ENCODE assay signal across 21 cellular contexts in the genomic region with DNA sequence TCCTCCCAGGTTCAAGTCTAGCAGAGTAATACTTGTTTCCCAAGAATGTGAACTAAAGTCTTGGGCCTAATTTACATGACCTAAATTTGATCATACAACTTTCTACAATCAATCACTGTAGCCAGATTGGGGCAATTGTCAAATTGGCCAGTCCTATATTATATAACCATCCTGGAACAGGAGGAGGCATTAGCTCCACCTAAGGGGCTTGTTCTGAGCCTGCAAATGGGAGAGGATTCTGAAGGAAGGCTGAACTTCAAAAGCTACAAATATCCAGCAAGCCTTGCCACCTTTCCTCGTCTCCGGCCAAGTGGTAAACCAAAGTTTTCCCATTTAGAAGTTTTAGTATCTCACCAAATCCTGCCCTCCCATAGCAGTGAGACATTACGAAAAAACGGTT.
DNase-seq lines count a peak whose midpoint lies in the region; ATAC-seq, FAIRE-seq and TF ChIP-seq lines count a peak whose summit lies in the region.
"Had no signal": no experiment of that assay in that cellular context is flagged by ENCODE, and none has a peak within 500 bp of the region (broad histone marks: within the 10 kb centered on the region; RNA-seq: fewer than 3 reads in every experiment).

No MANE protein-coding gene starts in this region.

- no peaks in the 10 kb centered on the region for H3K36me3 ChIP-seq in BJ (ENCODE audit: control insufficient read depth, insufficient read depth, low read length)
- H3K36me3 ChIP-seq in IMR-90 (ENCODE audit: control insufficient read depth, insufficient read depth, low read length) = no peaks in the 10 kb centered on the region
- H3K36me3 ChIP-seq in pancreas = no peaks in the 10 kb centered on the region
- H3K36me3 ChIP-seq: left lung, sigmoid colon had no signal

- no peak overlapping the region for H2AFZ ChIP-seq in IMR-90 (replicated peaks; ENCODE audit: low read length, poor library complexity)

- H3K9me1 ChIP-seq in IMR-90 (ENCODE audit: insufficient read depth, low read length) = no peaks in the 10 kb centered on the region

- no peak overlapping the region for H3K9ac ChIP-seq in IMR-90 (ENCODE audit: low read depth, low read length)

- FAIRE-seq in pancreas (lab: Jason Lieb, UNC) = no peak
- FAIRE-seq: endometrium, HTR-8/SVneo, urothelium cell line had no signal

- H3K56ac ChIP-seq in IMR-90 (ENCODE audit: extremely low read depth, insufficient read depth, low read length) = no peak overlapping the region

- H3K4me3 ChIP-seq in BJ (ENCODE audit: low read depth, low read length) (no peak overlapping the region), IMR-90 (ENCODE audit: insufficient read depth, low read depth, low read length) (no peak overlapping the region), pancreas (no peak overlapping the region)
- H3K4me3 ChIP-seq: left lung, sigmoid colon had no signal

- H3K23ac ChIP-seq in IMR-90 (ENCODE audit: low read depth, low read length) = no peak overlapping the region

- no peak overlapping the region for H3K4me3 Mint-ChIP-seq in WTC11
- no peak overlapping the region for H3K4me3 Mint-ChIP-seq in activated CD8-positive, alpha-beta T cell treated with anti-CD3 and anti-CD28 coated beads for 36 hours
- no peak overlapping the region for H3K4me3 Mint-ChIP-seq in activated naive CD4-positive, alpha-beta T cell treated with anti-CD3 and anti-CD28 coated beads, Interleukin-2, amount 10 ng/mL, durations not matched to agents 7 days and 5 days
- H3K4me3 Mint-ChIP-seq: HFFc6, natural killer cell had no signal

- no peaks in the 10 kb centered on the region for H3K27me3 ChIP-seq in BJ (ENCODE audit: control insufficient read depth, insufficient read depth, low read length)
- no peaks in the 10 kb centered on the region for H3K27me3 ChIP-seq in IMR-90 (ENCODE audit: control insufficient read depth, insufficient read depth, low read length)
- H3K27me3 ChIP-seq in pancreas = no peaks in the 10 kb centered on the region
- H3K27me3 ChIP-seq: left lung, sigmoid colon had no signal

- H4K20me1 ChIP-seq in IMR-90 (ENCODE audit: insufficient read depth, low read length) = no peaks in the 10 kb centered on the region

- ATAC-seq in IMR-90 (ENCODE audit: low read depth) = no peak
- ATAC-seq in WTC11 = peak; percentile 81
- ATAC-seq in activated CD8-positive, alpha-beta T cell treated with anti-CD3 and anti-CD28 coated beads for 36 hours = no peak
- ATAC-seq in pancreas = no peak
- ATAC-seq: left lung, natural killer cell had no signal

- no peaks in the 10 kb centered on the region for H3K27me3 Mint-ChIP-seq in WTC11 (ENCODE audit: low read depth)
- H3K27me3 Mint-ChIP-seq in activated CD8-positive, alpha-beta T cell treated with anti-CD3 and anti-CD28 coated beads for 36 hours = no peaks in the 10 kb centered on the region
- H3K27me3 Mint-ChIP-seq in activated naive CD4-positive, alpha-beta T cell treated with anti-CD3 and anti-CD28 coated beads, Interleukin-2, amount 10 ng/mL, durations not matched to agents 7 days and 5 days = no peaks in the 10 kb centered on the region
- H3K27me3 Mint-ChIP-seq: CD4-positive, CD25-positive, alpha-beta regulatory T cell had no signal

- no peak overlapping the region for H3K27ac ChIP-seq in IMR-90 (ENCODE audit: insufficient read depth, low read length)
- H3K27ac ChIP-seq in pancreas = no peak overlapping the region
- H3K27ac ChIP-seq: left lung, sigmoid colon had no signal

- no peak overlapping the region for H2BK15ac ChIP-seq in IMR-90 (ENCODE audit: low read depth, low read length)

- no peak overlapping the region for H3K4ac ChIP-seq in IMR-90 (ENCODE audit: low read depth, low read length)

- no TSS peak for BruUV-seq in IMR-90 (replicated peaks; lab: Mats Ljungman, UMichigan)

- H3K9me3 ChIP-seq in IMR-90 (ENCODE audit: control insufficient read depth, insufficient read depth, low read length) = no peaks in the 10 kb centered on the region; the same call in 1 of the 2 replicates
- no peaks in the 10 kb centered on the region for H3K9me3 ChIP-seq in pancreas
- H3K9me3 ChIP-seq: left lung, sigmoid colon had no signal

- TF ChIP-seq CTCF in BJ (IDR thresholded peaks at IDR 0.05; ENCODE audit: insufficient read depth, low read depth, low read length) = peak; percentile 18; the same call in 1 of the 2 replicates
- 0 out of 2 replicates have a peak, but pooled peaks have one; percentile 16 for TF ChIP-seq CTCF in IMR-90 (conservative IDR thresholded peaks at IDR 0.05; ENCODE audit: low read depth, low read length)
- no peak for TF ChIP-seq CTCF in WTC11 (IDR thresholded peaks at IDR 0.05)
- no peak for TF ChIP-seq CTCF in activated CD8-positive, alpha-beta T cell treated with anti-CD3 and anti-CD28 coated beads for 36 hours (IDR thresholded peaks at IDR 0.05)
- TF ChIP-seq CTCF in pancreas (IDR thresholded peaks at IDR 0.05) = no peak

- no CpG with 5 or more reads among the region's 4 CpGs for WGBS in IMR-90 (ENCODE audit: extremely low coverage in 2 of 2, insufficient read length in 1 of 2), 2 experiments
- WGBS in pancreas, 2 donors = 70 to 84% methylated on average over 4 of the region's 4 CpGs

- H2BK120ac ChIP-seq in IMR-90 (ENCODE audit: low read depth, low read length) = no peak overlapping the region

- H2AK5ac ChIP-seq in IMR-90 (ENCODE audit: low read depth, low read length) = no peak overlapping the region

- DNase-seq in BJ (ENCODE audit: low read depth) (no peak), IMR-90 (peak; percentile 4), WTC11 (ENCODE audit: low spot score) (peak; percentile 22), kidney tubule cell (ENCODE audit: low spot score) (peak; percentile 13), pancreas (no peak), NOMO-1 treated with DMSO at 0.1 percent for 48 hours (lab: John Stamatoyannopoulos, UW; ENCODE audit: unreplicated experiment) (no peak)
- no peak for DNase-seq in activated CD8-positive, alpha-beta T cell treated with anti-CD3 and anti-CD28 coated beads for 36 hours
- DNase-seq in activated naive CD4-positive, alpha-beta T cell treated with anti-CD3 and anti-CD28 coated beads, Interleukin-2, amount 10 ng/mL, durations not matched to agents 7 days and 5 days = no peak
- DNase-seq: activated gamma-delta T cell treated with Interleukin-2 at 50 U/mL for 16 hours; CD4-positive, CD25-positive, alpha-beta regulatory T cell; HFFc6; left lung; natural killer cell; NCI-H1417 treated with DMSO at 0.1 percent for 48 hours; NCI-H510A; Right ventricle myocardium superior; sigmoid colon; stimulated activated naive CD4-positive, alpha-beta T cell treated with Interleukin-2 at 50 U/mL for 16 hours had no signal

- no peak overlapping the region for H2BK5ac ChIP-seq in IMR-90 (ENCODE audit: low read depth, low read length, poor library complexity, severe bottlenecking)

- H4K91ac ChIP-seq in IMR-90 (ENCODE audit: insufficient read depth, low read depth, low read length) = no peak overlapping the region

- no peaks in the 10 kb centered on the region for H3K36me3 Mint-ChIP-seq in WTC11
- no peaks in the 10 kb centered on the region for H3K36me3 Mint-ChIP-seq in activated CD8-positive, alpha-beta T cell treated with anti-CD3 and anti-CD28 coated beads for 36 hours (ENCODE audit: low read depth)
- H3K36me3 Mint-ChIP-seq in activated naive CD4-positive, alpha-beta T cell treated with anti-CD3 and anti-CD28 coated beads, Interleukin-2, amount 10 ng/mL, durations not matched to agents 7 days and 5 days = no peaks in the 10 kb centered on the region
- H3K36me3 Mint-ChIP-seq: CD4-positive, CD25-positive, alpha-beta regulatory T cell; natural killer cell had no signal

- no peak overlapping the region for H4K8ac ChIP-seq in IMR-90 (ENCODE audit: low read depth in 2 of 2, low read length in 2 of 2)

- no peak overlapping the region for H3K18ac ChIP-seq in IMR-90 (ENCODE audit: low read depth, low read length)

- H3K14ac ChIP-seq in IMR-90 (replicated peaks; ENCODE audit: low read depth, low read length) = no peak overlapping the region

- H3K79me1 ChIP-seq in IMR-90 (ENCODE audit: low read depth in 1 of 2, low read length in 2 of 2) = no peaks in the 10 kb centered on the region

- POLR2A ChIA-PET in BJ (lab: Charles Lee) = no interaction called here
- POLR2A ChIA-PET in IMR-90 (lab: Charles Lee; ENCODE audit: unreplicated experiment) = no interaction called here
- POLR2A ChIA-PET in WTC11 (lab: Charles Lee) = no interaction called here
- POLR2A ChIA-PET in activated CD8-positive, alpha-beta T cell treated with anti-CD3 and anti-CD28 coated beads for 36 hours (lab: Charles Lee) = no interaction called here

- H3K9me3 Mint-ChIP-seq in WTC11 = no peaks in the 10 kb centered on the region
- peaks cover 3% of the 10 kb centered on the region for H3K9me3 Mint-ChIP-seq in activated CD8-positive, alpha-beta T cell treated with anti-CD3 and anti-CD28 coated beads for 36 hours
- H3K9me3 Mint-ChIP-seq in activated naive CD4-positive, alpha-beta T cell treated with anti-CD3 and anti-CD28 coated beads, Interleukin-2, amount 10 ng/mL, durations not matched to agents 7 days and 5 days = no peaks in the 10 kb centered on the region

- H2AK9ac ChIP-seq in IMR-90 (replicated peaks; ENCODE audit: low read depth, low read length, poor library complexity) = no peak overlapping the region

- TF ChIP-seq POLR2A in IMR-90 (IDR thresholded peaks at IDR 0.05; ENCODE audit: low read depth, low read length) = no peak

- H3K4me2 ChIP-seq in IMR-90 (ENCODE audit: low read depth, low read length) = no peak overlapping the region

- intact Hi-C loops in IMR-90 (cut with micrococcal nuclease) = no loop called here
- intact Hi-C loops in activated CD8-positive, alpha-beta T cell treated with anti-CD3 and anti-CD28 coated beads for 36 hours (cut with micrococcal nuclease) = no loop called here
- intact Hi-C loops in pancreas (cut with DNase I) = no loop called here

- TF ChIP-seq RAD21 in IMR-90 (IDR thresholded peaks at IDR 0.05; ENCODE audit: low read length) = no peak

- dilution Hi-C loops in IMR-90 (cut with HindIII; ENCODE audit: low sequenced_read_pairs, unreplicated experiment) = loop anchor here (25.0 kb wide), 1 partner anchor 291 kb away; no protein-coding TSS in a partner anchor

- no peak overlapping the region for H4K5ac ChIP-seq in IMR-90 (ENCODE audit: low read depth, low read length)

- no peaks in the 10 kb centered on the region for H3K4me1 ChIP-seq in IMR-90 (ENCODE audit: control insufficient read depth, insufficient read depth, low read length)
- no peaks in the 10 kb centered on the region for H3K4me1 ChIP-seq in pancreas
- H3K4me1 ChIP-seq: left lung, sigmoid colon had no signal

- in situ Hi-C loops in IMR-90 (cut with MboI; ENCODE audit: low sequenced_read_pairs) = loop anchor here (10.0 kb wide), 1 partner anchor 279 kb away; no protein-coding TSS in a partner anchor

- no peak overlapping the region for H3K27ac Mint-ChIP-seq in WTC11
- H3K27ac Mint-ChIP-seq in activated CD8-positive, alpha-beta T cell treated with anti-CD3 and anti-CD28 coated beads for 36 hours = no peak overlapping the region
- H3K27ac Mint-ChIP-seq in activated naive CD4-positive, alpha-beta T cell treated with anti-CD3 and anti-CD28 coated beads, Interleukin-2, amount 10 ng/mL, durations not matched to agents 7 days and 5 days = no peak overlapping the region
- H3K27ac Mint-ChIP-seq: CD4-positive, CD25-positive, alpha-beta regulatory T cell; HFFc6; natural killer cell had no signal

- no peak overlapping the region for H2BK20ac ChIP-seq in IMR-90 (ENCODE audit: low read depth, low read length)

- CTCF ChIA-PET in BJ (lab: Yijun Ruan, JAX) (no interaction called here), IMR-90 (lab: Yijun Ruan, JAX) (interaction anchor here (0.7 kb wide), 1 partner anchor 11 kb away, joined by 3 read pairs; no protein-coding TSS in a partner anchor), WTC11 (lab: Charles Lee) (interaction anchor here (0.6 to 1.0 kb wide), 7 partner anchors 8 to 288 kb away, joined by 3 to 4 read pairs (median 3); no protein-coding TSS in a partner anchor)
- CTCF ChIA-PET in activated CD8-positive, alpha-beta T cell treated with anti-CD3 and anti-CD28 coated beads for 36 hours (lab: Charles Lee) = no interaction called here
- CTCF ChIA-PET in activated naive CD4-positive, alpha-beta T cell treated with anti-CD3 and anti-CD28 coated beads, Interleukin-2, amount 10 ng/mL, durations not matched to agents 7 days and 5 days (lab: Charles Lee) = no interaction called here

- H3K4me1 Mint-ChIP-seq in WTC11 = peaks cover 19% of the 10 kb centered on the region
- H3K4me1 Mint-ChIP-seq in activated CD8-positive, alpha-beta T cell treated with anti-CD3 and anti-CD28 coated beads for 36 hours (ENCODE audit: low read depth) = no peaks in the 10 kb centered on the region
- H3K4me1 Mint-ChIP-seq in activated naive CD4-positive, alpha-beta T cell treated with anti-CD3 and anti-CD28 coated beads, Interleukin-2, amount 10 ng/mL, durations not matched to agents 7 days and 5 days = no peaks in the 10 kb centered on the region
- H3K4me1 Mint-ChIP-seq: CD4-positive, CD25-positive, alpha-beta regulatory T cell; natural killer cell had no signal

Comparison
In these comparisons a context has a peak if more than half of its experiments do, and no peak if none do; other contexts are left out.
1. DNase-seq: peak in IMR-90 (single experiment), WTC11 (single experiment) and kidney tubule cell (single experiment); none in BJ (single experiment), activated CD8-positive, alpha-beta T cell treated with anti-CD3 and anti-CD28 coated beads for 36 hours (single experiment), pancreas (0 of 6), activated naive CD4-positive, alpha-beta T cell treated with anti-CD3 and anti-CD28 coated beads, Interleukin-2, amount 10 ng/mL, durations not matched to agents 7 days and 5 days (single experiment) and NOMO-1 treated with DMSO at 0.1 percent for 48 hours (single experiment).
2. CTCF ChIP-seq: peak in BJ (single experiment) and IMR-90 (single experiment); none in WTC11 (single experiment), activated CD8-positive, alpha-beta T cell treated with anti-CD3 and anti-CD28 coated beads for 36 hours (single experiment) and pancreas (0 of 4).
3. CTCF ChIA-PET loops: an anchor here in IMR-90 (0.7 kb wide) and WTC11 (0.6 to 1.0 kb wide); none called in BJ, activated CD8-positive, alpha-beta T cell treated with anti-CD3 and anti-CD28 coated beads for 36 hours and activated naive CD4-positive, alpha-beta T cell treated with anti-CD3 and anti-CD28 coated beads, Interleukin-2, amount 10 ng/mL, durations not matched to agents 7 days and 5 days.